15 cellular contexts compared by ENCODE assay signal in the genomic region with DNA sequence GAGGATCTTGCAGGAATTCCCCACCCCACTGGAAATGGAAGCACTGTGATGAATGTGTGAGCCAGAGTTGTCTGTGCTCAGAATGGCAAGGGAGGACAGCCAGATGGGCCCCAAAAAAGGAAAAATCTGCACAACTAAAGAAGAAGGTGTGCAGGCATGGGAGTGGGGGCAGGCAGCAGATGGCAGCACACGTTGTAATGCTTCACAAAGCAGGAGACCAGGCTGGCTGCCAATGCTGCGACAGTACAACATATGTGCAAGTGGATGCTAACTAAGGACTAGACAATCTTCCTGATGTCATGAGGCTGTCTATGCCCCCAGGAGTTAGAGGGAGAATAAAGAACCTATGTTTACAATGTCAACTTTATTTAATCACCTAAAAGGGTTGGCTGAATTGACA.
"Had no signal": no experiment of that assay in that cellular context is flagged by ENCODE, and none has a peak within 500 bp of the region (broad histone marks: within the 10 kb centered on the region; RNA-seq: fewer than 3 reads in every experiment).

No MANE protein-coding gene starts in this region.

- ATAC-seq: heart left ventricle; naive thymus-derived CD4-positive, alpha-beta T cell had no signal

- H3K4me1 ChIP-seq: heart left ventricle, right atrium auricular region had no signal

- H3K9me3 ChIP-seq: thyroid gland had no signal

- H3K27ac ChIP-seq: heart left ventricle, right atrium auricular region, sigmoid colon, skin epidermis had no signal

- H3K36me3 ChIP-seq: heart left ventricle, right atrium auricular region, sigmoid colon, thyroid gland had no signal

- H3K4me3 ChIP-seq: coronary artery, heart left ventricle, right atrium auricular region, sigmoid colon, skin epidermis, thyroid gland had no signal

- DNase-seq: effector CD8-positive, alpha-beta T cell; foreskin melanocyte; heart left ventricle; kidney glomerular epithelial cell; mammary epithelial cell; naive thymus-derived CD4-positive, alpha-beta T cell; nephron progenitor cell; sigmoid colon; stimulated activated CD4-positive, alpha-beta T cell treated with anti-CD3 and anti-CD28 coated beads, Interleukin-2, amount 100 ng/mL, for 24 hours; stimulated activated CD4-positive, alpha-beta T cell treated with anti-CD3 and anti-CD28 coated beads, Interleukin-4, amount 100 ng/mL, for 4 hours; stimulated activated naive CD4-positive, alpha-beta T cell treated with Interleukin-2 at 50 U/mL for 16 hours; thyroid gland had no signal
